23 cellular contexts compared by ENCODE assay signal in the genomic region with DNA sequence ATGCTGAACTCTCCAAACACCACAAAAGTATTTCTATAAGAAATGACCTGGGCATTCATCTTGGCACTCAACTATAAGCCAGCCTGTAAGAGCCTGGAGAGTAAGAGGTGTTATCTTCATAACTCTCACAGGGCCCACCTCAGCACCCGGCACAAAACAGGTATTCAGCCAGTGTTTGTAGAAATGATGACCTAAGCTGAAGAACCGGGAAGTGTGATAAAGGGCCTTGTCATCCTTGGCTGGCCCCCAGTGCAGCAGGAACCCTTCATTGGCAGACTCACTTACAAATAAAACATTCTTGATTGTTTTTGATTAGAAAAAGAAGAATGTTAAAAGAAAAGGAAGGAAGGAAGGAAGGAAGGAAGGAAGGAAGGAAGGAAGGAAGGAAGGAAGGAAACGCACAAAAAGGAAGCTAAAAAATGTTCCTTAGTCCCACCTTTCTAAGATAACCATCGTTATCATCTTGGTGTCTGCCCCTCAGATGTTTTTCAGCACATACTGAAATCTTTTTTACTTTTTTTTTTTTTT. TPM values are rescaled to one million over a fixed set of nuclear protein-coding genes. Genes with fewer than 3 reads are reported as not detected.
A peak's percentile ranks its signal among the peaks of the same experiment; 100 is the strongest.
DNase-seq lines count a peak whose midpoint lies in the region; ATAC-seq lines count a peak whose summit lies in the region.
"Had no signal": no experiment of that assay in that cellular context is flagged by ENCODE, and none has a peak within 500 bp of the region (broad histone marks: within the 10 kb centered on the region; RNA-seq: fewer than 3 reads in every experiment).

No MANE protein-coding gene starts in this region.

- H3K4me2 ChIP-seq in trophoblast cell (ENCODE audit: low read length): no peak overlapping the region

- H3K9me3 Mint-ChIP-seq in naive B cell: no peaks in the 10 kb centered on the region
- H3K9me3 Mint-ChIP-seq: activated CD4-positive, alpha-beta T cell treated with anti-CD3 and anti-CD28 coated beads, Interleukin-2, amount 10 ng/mL, durations not matched to agents 24 days and 14 days; immature natural killer cell had no signal

- no peak overlapping the region for H3K4me3 Mint-ChIP-seq in T-helper 17 cell
- H3K4me3 Mint-ChIP-seq in naive B cell: peak overlapping the region in 1 of 8 donors; percentile 50
- H3K4me3 Mint-ChIP-seq: activated CD4-positive, alpha-beta T cell treated with anti-CD3 and anti-CD28 coated beads, Interleukin-2, amount 10 ng/mL, durations not matched to agents 24 days and 14 days; activated naive CD8-positive, alpha-beta T cell; immature natural killer cell had no signal

- H3K14ac ChIP-seq in trophoblast cell (ENCODE audit: low read length): no peak overlapping the region

- WGBS in right cardiac atrium: 40% methylated on average over 4 of the region's 4 CpGs
- WGBS in trophoblast cell (ENCODE audit: extremely low coverage, insufficient coverage, insufficient read length): no CpG with 5 or more reads among the region's 4 CpGs

- H3K4me1 Mint-ChIP-seq in T-helper 17 cell: peaks cover 24% of the 10 kb centered on the region
- peaks cover 42 to 64% (median 51%) of the 10 kb centered on the region in 3 donors for H3K4me1 Mint-ChIP-seq in naive B cell

- no peak overlapping the region for H4K8ac ChIP-seq in trophoblast cell (ENCODE audit: low read depth, low read length)

- H4K91ac ChIP-seq in trophoblast cell (ENCODE audit: low read depth, low read length): no peak overlapping the region

- H3K9me3 ChIP-seq in right cardiac atrium (ENCODE audit: control insufficient read depth, low read length): no peaks in the 10 kb centered on the region
- no peaks in the 10 kb centered on the region for H3K9me3 ChIP-seq in T-helper 17 cell (ENCODE audit: control insufficient read depth, low read length, poor library complexity, severe bottlenecking)
- no peaks in the 10 kb centered on the region for H3K9me3 ChIP-seq in trophoblast cell (ENCODE audit: insufficient read depth, low read depth, low read length)
- H3K9me3 ChIP-seq: right lobe of liver, SJSA1, upper lobe of right lung had no signal

- H3K36me3 Mint-ChIP-seq in T-helper 17 cell (ENCODE audit: low read depth): no peaks in the 10 kb centered on the region
- H3K36me3 Mint-ChIP-seq in naive B cell: no peaks in the 10 kb centered on the region
- H3K36me3 Mint-ChIP-seq: activated naive CD8-positive, alpha-beta T cell; immature natural killer cell had no signal

- no peaks in the 10 kb centered on the region for H3K27me3 ChIP-seq in right cardiac atrium (ENCODE audit: control insufficient read depth, insufficient read depth)
- H3K27me3 ChIP-seq in trophoblast cell (ENCODE audit: insufficient read depth, low read length): no peaks in the 10 kb centered on the region
- H3K27me3 ChIP-seq: right lobe of liver, upper lobe of right lung had no signal

- H3K4ac ChIP-seq in trophoblast cell (ENCODE audit: low read depth, low read length): no peak overlapping the region

- no peak overlapping the region for H3K9ac ChIP-seq in trophoblast cell (ENCODE audit: low read length)

- H2AK5ac ChIP-seq in trophoblast cell (ENCODE audit: low read length): no peak overlapping the region

- no peak overlapping the region for H2BK12ac ChIP-seq in trophoblast cell (ENCODE audit: low read length)

- no peak overlapping the region for H2AFZ ChIP-seq in trophoblast cell (ENCODE audit: insufficient read depth, low read length, poor library complexity)

- H2BK5ac ChIP-seq in trophoblast cell (ENCODE audit: low read depth, low read length, poor library complexity): no peak overlapping the region

- H3K36me3 ChIP-seq in trophoblast cell (ENCODE audit: control insufficient read depth in 1 of 2, insufficient read depth in 2 of 2, low read length in 2 of 2): no peaks in the 10 kb centered on the region
- H3K36me3 ChIP-seq: right lobe of liver, SJSA1, upper lobe of right lung had no signal

- no peak for ATAC-seq in right cardiac atrium
- no peak for ATAC-seq in left ventricle myocardium superior
- ATAC-seq in T-helper 17 cell: no peak
- ATAC-seq in naive B cell (ENCODE audit: low read depth in 2 of 2): no peak
- ATAC-seq: upper lobe of right lung had no signal

- H3K27ac Mint-ChIP-seq in T-helper 17 cell (peak overlapping the region; percentile 72), naive B cell (peak overlapping the region in 4 of 6 donors; percentile 76 to 91 (median 88))
- H3K27ac Mint-ChIP-seq: activated CD4-positive, alpha-beta T cell treated with anti-CD3 and anti-CD28 coated beads, Interleukin-2, amount 10 ng/mL, durations not matched to agents 24 days and 14 days; activated naive CD8-positive, alpha-beta T cell had no signal

- H2BK120ac ChIP-seq in trophoblast cell (ENCODE audit: insufficient read depth, low read length, poor library complexity): no peak overlapping the region

- H3K27me3 Mint-ChIP-seq in T-helper 17 cell (no peaks in the 10 kb centered on the region), naive B cell (no peaks in the 10 kb centered on the region)
- H3K27me3 Mint-ChIP-seq: activated CD4-positive, alpha-beta T cell treated with anti-CD3 and anti-CD28 coated beads, Interleukin-2, amount 10 ng/mL, durations not matched to agents 24 days and 14 days; activated naive CD8-positive, alpha-beta T cell had no signal

- H3K79me1 ChIP-seq in trophoblast cell (ENCODE audit: low read length): no peaks in the 10 kb centered on the region

- no peak overlapping the region for H4K12ac ChIP-seq in trophoblast cell (ENCODE audit: low read depth, low read length)

- DNase-seq in right cardiac atrium (no peak), left ventricle myocardium superior (no peak), T-helper 17 cell (no peak), naive B cell (no peak), Kasumi-1 (lab: John Stamatoyannopoulos, UW) (no peak), NCI-H1436 treated with DMSO at 0.1 percent for 48 hours (lab: John Stamatoyannopoulos, UW) (no peak), G401 (ENCODE audit: low spot score) (no peak), trophoblast cell (no peak)
- DNase-seq: activated CD4-positive, alpha-beta T cell treated with anti-CD3 and anti-CD28 coated beads, Interleukin-2, amount 10 ng/mL, durations not matched to agents 24 days and 14 days; activated CD8-positive, alpha-beta memory T cell treated with anti-CD3 and anti-CD28 coated beads for 24 hours; activated effector memory CD4-positive, alpha-beta T cell treated with anti-CD3 and anti-CD28 coated beads, Interleukin-2, amount 50 U/mL, for 16 hours; AML-193; immature natural killer cell; left cardiac atrium; NCI-H1694; NCI-H446 treated with DMSO at 0.1 percent for 48 hours; NCI-H774; right lobe of liver; stimulated activated CD4-positive, alpha-beta T cell treated with anti-CD3 and anti-CD28 coated beads, Interleukin-4, amount 100 ng/mL, for 24 hours; substantia nigra; upper lobe of right lung had no signal

- peaks cover 34% of the 10 kb centered on the region for H3K4me1 ChIP-seq in right cardiac atrium (ENCODE audit: control insufficient read depth, insufficient read depth, low read length)
- no peaks in the 10 kb centered on the region for H3K4me1 ChIP-seq in trophoblast cell (ENCODE audit: control insufficient read depth in 1 of 2, insufficient read depth in 2 of 2, low read length in 2 of 2)
- H3K4me1 ChIP-seq: right lobe of liver, SJSA1 had no signal

- no peak overlapping the region for H3K18ac ChIP-seq in trophoblast cell (ENCODE audit: low read length)

- in situ Hi-C loops in G401 (cut with HindIII; ENCODE audit: low sequenced_read_pairs): no loop called here

- intact Hi-C loops in right cardiac atrium (cut with DNase I) (no loop called here), left ventricle myocardium superior (cut with micrococcal nuclease) (no loop called here)

- no peaks in the 10 kb centered on the region for H3K79me2 ChIP-seq in trophoblast cell (ENCODE audit: control insufficient read depth, insufficient read depth, low read length, poor library complexity)

- H3K23ac ChIP-seq in trophoblast cell (ENCODE audit: low read length): no peak overlapping the region

- H3K27ac ChIP-seq in right cardiac atrium (ENCODE audit: low read length): peak overlapping the region; percentile 35
- H3K27ac ChIP-seq in trophoblast cell (ENCODE audit: low read depth, low read length): no peak overlapping the region
- H3K27ac ChIP-seq: right lobe of liver, SJSA1, upper lobe of right lung had no signal

- H3K4me3 ChIP-seq in right cardiac atrium (ENCODE audit: low read length) (no peak overlapping the region), trophoblast cell (ENCODE audit: low read depth, low read length) (no peak overlapping the region)
- H3K4me3 ChIP-seq: right lobe of liver, SJSA1, upper lobe of right lung had no signal

RNA-seq across cellular contexts. Expression of gene DAPK2, which starts 52.1 kb away (rescaled TPM):
- total RNA-seq in right cardiac atrium: 10 to 100 TPM; 83.5 to 95.1 (median 88.1) TPM
- 48.8 TPM for polyA plus RNA-seq in right cardiac atrium
- 43.4 TPM for total RNA-seq in left ventricle myocardium superior
- 1 to 10 TPM; 1.6 to 2.7 TPM for total RNA-seq in T-helper 17 cell
- 10 to 100 TPM in 1 of 6 donors, 1 to 10 TPM in 2, under 1 TPM in 3; 0.69 to 10.3 (median 0.96) TPM for polyA plus RNA-seq in naive B cell (ENCODE audit: low read depth in 6 of 6)
- 24.4 and 26.9 TPM in 2 replicates for total RNA-seq in G401 (2014; rRNA removed; shearing (Covaris generic))
- 2.2 and 2.3 TPM in 2 replicates for polyA plus RNA-seq in trophoblast cell (2013)
